ENCODE assay signal across 8 cellular contexts in genomic region chr3:50345586-50345985, GRCh38. TPM values are rescaled to one million over a fixed set of nuclear protein-coding genes. Genes with fewer than 3 reads are reported as not detected.
DNase-seq lines count a peak whose midpoint lies in the region; TF ChIP-seq lines count a peak whose summit lies in the region.

Gene ZMYND10, minus strand, starts transcription at chr3:50345732. Its CDS starts 153 bp downstream, at chr3:50345579.

- H3K27ac ChIP-seq in transverse colon = peak within 1 kb of the TSS in 2 of 4 donors; percentile 2 to 29

- in situ Hi-C loops in transverse colon (cut with MboI; ENCODE audit: low pct_ligation_motif_present in 1 of 4, low pct_unique_long_range_greater_than_20kb in 1 of 4, low sequenced_read_pairs in 3 of 4) = loop anchor here in 1 of 4 donors (10.0 kb wide), 1 partner anchor 189 kb away; no protein-coding TSS in a partner anchor

- intact Hi-C loops in transverse colon (cut with DNase I; ENCODE audit: low total_unique reads) = loop anchor here (10.0 kb wide), 1 partner anchor 199 kb away; no protein-coding TSS in a partner anchor

- H3K4me3 ChIP-seq in GM12865 (ENCODE audit: low read depth, low read length) (peak within 1 kb of the TSS; percentile 27), fibroblast of pulmonary artery (replicated peaks; ENCODE audit: low read depth, low read length) (peak within 1 kb of the TSS; percentile 55), transverse colon (peak within 1 kb of the TSS; percentile 18 to 47 (median 27))

- H3K4me1 ChIP-seq in transverse colon = peaks cover 23 to 45% (median 37%) of the 10 kb centered on the region in 4 donors

- H3K27me3 ChIP-seq in transverse colon = no peaks in the 10 kb centered on the region

- DNase-seq in GM12865 (ENCODE audit: low read depth) (peak; percentile 78), NOMO-1 treated with DMSO at 0.1 percent for 48 hours (lab: John Stamatoyannopoulos, UW; ENCODE audit: unreplicated experiment) (peak; percentile 39), fibroblast of pulmonary artery (ENCODE audit: low read depth) (peak; percentile 47), occipital lobe (lab: John Stamatoyannopoulos, UW) (peak; percentile 14), transverse colon (peak; percentile 78), NCI-H2029 treated with DMSO at 0.1 percent for 48 hours (lab: John Stamatoyannopoulos, UW) (no peak), UCSD-AML1 (lab: John Stamatoyannopoulos, UW; ENCODE audit: unreplicated experiment) (no peak)
- peak; percentile 49 to 67 for DNase-seq in activated T-helper 1 cell treated with anti-CD3 and anti-CD28 coated beads, Interleukin-2, amount 50 U/mL, for 16 hours (ENCODE audit: low read depth in 1 of 2, low spot score in 1 of 2)

- no peak for TF ChIP-seq CTCF in GM12865 (IDR thresholded peaks at IDR 0.05; ENCODE audit: insufficient read depth, low read depth, low read length, missing control alignments)
- TF ChIP-seq CTCF in fibroblast of pulmonary artery (IDR thresholded peaks at IDR 0.05; ENCODE audit: low read length, missing control alignments) = no peak
- TF ChIP-seq CTCF in transverse colon (IDR thresholded peaks at IDR 0.05) = no peak

- TF ChIP-seq EP300 in transverse colon (IDR thresholded peaks at IDR 0.05; ENCODE audit: low read depth) = no peak

- WGBS in transverse colon (ENCODE audit: low coverage in 1 of 2), 2 donors = 3 to 10% methylated on average over 2 to 13 of the region's 35 CpGs

- no peaks in the 10 kb centered on the region for H3K9me3 ChIP-seq in transverse colon

- TF ChIP-seq POLR2A in transverse colon (IDR thresholded peaks at IDR 0.05) = no peak

- H3K36me3 ChIP-seq in transverse colon = no peaks in the 10 kb centered on the region

RNA-seq across cellular contexts. Expression of gene ZMYND10, which starts in this region (rescaled TPM):
- total RNA-seq in occipital lobe = 2.5 TPM
- not detected for total RNA-seq in transverse colon

Comparison
In these comparisons a context has a peak if more than half of its experiments do, and no peak if none do; other contexts are left out.
1. Peak in DNase-seq and H3K4me3 ChIP-seq in transverse colon; RNA of the gene not detected or under 1 TPM.
2. DNase-seq: peak in GM12865 (single experiment), NOMO-1 treated with DMSO at 0.1 percent for 48 hours (single experiment), activated T-helper 1 cell treated with anti-CD3 and anti-CD28 coated beads, Interleukin-2, amount 50 U/mL, for 16 hours (2 of 2), fibroblast of pulmonary artery (single experiment) and occipital lobe (single experiment); none in NCI-H2029 treated with DMSO at 0.1 percent for 48 hours (single experiment) and UCSD-AML1 (single experiment).
3. Peak in every context shown above with its lines, with median percentiles within 50 percentile points of each other: H3K4me3 ChIP-seq.